In genomic region chr3:188276366-188276765, GRCh38 we compare ENCODE assay signal across 24 cellular contexts.
DNase-seq lines count a peak whose midpoint lies in the region; ATAC-seq, FAIRE-seq and TF ChIP-seq lines count a peak whose summit lies in the region.
"Had no signal": no experiment of that assay in that cellular context is flagged by ENCODE, and none has a peak within 500 bp of the region (broad histone marks: within the 10 kb centered on the region; RNA-seq: fewer than 3 reads in every experiment).

No MANE protein-coding gene starts in this region.

- 88 to 95% (median 92%) methylated on average over 3 of the region's 3 CpGs for WGBS in heart left ventricle, 4 donors
- 94 to 96% methylated on average over 3 of the region's 3 CpGs for WGBS in heart right ventricle, 2 donors
- WGBS in mesendoderm (ENCODE audit: extremely low coverage, insufficient coverage, low lambda C conversion rate): no CpG with 5 or more reads among the region's 3 CpGs
- WGBS in HepG2 (ENCODE audit: low lambda C conversion rate): 98% methylated on average over 3 of the region's 3 CpGs

- H3K4me3 ChIP-seq in heart left ventricle (no peak overlapping the region), heart right ventricle (no peak overlapping the region), uterus (no peak overlapping the region), mesendoderm (ENCODE audit: low read length) (no peak overlapping the region), HepG2 (replicated peaks in 1 of 3; ENCODE audit: insufficient read depth in 1 of 3, low read depth in 2 of 3, low read length in 3 of 3) (no peak overlapping the region)
- H3K4me3 ChIP-seq: A549, suprapubic skin had no signal

- no TSS peak for BruUV-seq in HepG2 (replicated peaks; lab: Mats Ljungman, UMichigan)

- H3K4me1 Mint-ChIP-seq in central memory CD8-positive, alpha-beta T cell: peaks cover 38% of the 10 kb centered on the region
- H3K4me1 Mint-ChIP-seq in progenitor cell of endocrine pancreas (ENCODE audit: low read depth): peaks cover 13% of the 10 kb centered on the region

- H3K56ac ChIP-seq in mesendoderm (ENCODE audit: low read length): no peak overlapping the region

- H3K9ac ChIP-seq in mesendoderm (ENCODE audit: low read length): no peak overlapping the region
- no peak overlapping the region for H3K9ac ChIP-seq in HepG2 (ENCODE audit: insufficient read depth, low read depth, low read length)

- H3K9me3 Mint-ChIP-seq in central memory CD8-positive, alpha-beta T cell: no peaks in the 10 kb centered on the region
- H3K9me3 Mint-ChIP-seq in progenitor cell of endocrine pancreas (ENCODE audit: low read depth): peaks cover 3% of the 10 kb centered on the region
- H3K9me3 Mint-ChIP-seq: activated T-cell treated with anti-CD3 and anti-CD28 coated beads, Interleukin-2, amount 50 U/mL, for 4 hours had no signal

- H3K27me3 Mint-ChIP-seq in central memory CD8-positive, alpha-beta T cell: no peaks in the 10 kb centered on the region
- H3K27me3 Mint-ChIP-seq in progenitor cell of endocrine pancreas: no peaks in the 10 kb centered on the region
- H3K27me3 Mint-ChIP-seq: activated CD4-positive, alpha-beta T cell treated with anti-CD3 and anti-CD28 coated beads, Interleukin-2, amount 10 ng/mL, durations not matched to agents 24 days and 14 days; B cell had no signal

- ATAC-seq in heart left ventricle: no peak
- ATAC-seq in heart right ventricle: no peak
- no peak for ATAC-seq in central memory CD8-positive, alpha-beta T cell (replicated peaks; ENCODE audit: extremely low read depth, poor library complexity, severe bottlenecking)
- no peak for ATAC-seq in HG03457 (IDR thresholded peaks at IDR 0.05; ENCODE audit: unreplicated experiment)
- no peak for ATAC-seq in HepG2
- ATAC-seq: A549; activated T-cell treated with anti-CD3 and anti-CD28 coated beads, Interleukin-2, amount 50 U/mL, for 4 hours; SK-N-SH treated with all-trans-retinoic acid at 6 μM for 48 hours had no signal

- H3K4me1 ChIP-seq in heart left ventricle: peaks cover 0 to 61% (median 36%) of the 10 kb centered on the region in 12 donors
- H3K4me1 ChIP-seq in heart right ventricle: peaks cover 3 to 61% (median 44%) of the 10 kb centered on the region in 9 donors
- H3K4me1 ChIP-seq in uterus: peaks cover 8 to 21% of the 10 kb centered on the region in 2 donors
- peaks cover 4% of the 10 kb centered on the region for H3K4me1 ChIP-seq in mesendoderm (ENCODE audit: control insufficient read depth, low read depth, low read length)
- H3K4me1 ChIP-seq in HepG2 (ENCODE audit: insufficient read depth, low read length): peaks cover 46% of the 10 kb centered on the region

- TF ChIP-seq RAD21 in HepG2 (CRISPR knock-in tag; IDR thresholded peaks at IDR 0.05): no peak

- H2AFZ ChIP-seq in HepG2 (ENCODE audit: low read length): no peak overlapping the region

- H3K18ac ChIP-seq in mesendoderm (ENCODE audit: low read length): no peak overlapping the region

- intact Hi-C loops in heart left ventricle (cut with DNase I): loop anchor here in 1 of 10 donors (10.0 kb wide), 1 partner anchor 122 kb away; the partner anchor contains the start of gene LPP
- intact Hi-C loops in heart right ventricle (cut with DNase I): loop anchor here in 2 of 10 donors (10.0 kb wide), 2 partner anchors 222 to 532 kb away; partner anchors contain the start of gene BCL6 (in 1 of the 2)
- intact Hi-C loops in uterus (cut with DNase I; ENCODE audit: low total_unique reads): no loop called here
- intact Hi-C loops in HepG2 (cut with micrococcal nuclease; ENCODE audit: unreplicated experiment): no loop called here

- POLR2A ChIA-PET in HepG2 (lab: Yijun Ruan, JAX): no interaction called here

- no peak overlapping the region for H2BK5ac ChIP-seq in mesendoderm (ENCODE audit: low read length)

- H3K27ac ChIP-seq in heart left ventricle (peak overlapping the region in 7 of 12 donors; percentile 4 to 90 (median 24)), heart right ventricle (peak overlapping the region in 5 of 10 donors; percentile 20 to 62 (median 53)), uterus (peak overlapping the region; percentile 96 to 97), mesendoderm (ENCODE audit: low read depth, low read length) (no peak overlapping the region), HepG2 (ENCODE audit: extremely low read length, insufficient read depth, low read length) (no peak overlapping the region)
- H3K27ac ChIP-seq: HL-60, neutrophil, suprapubic skin had no signal

- no peaks in the 10 kb centered on the region for H3K9me3 ChIP-seq in heart left ventricle
- no peaks in the 10 kb centered on the region for H3K9me3 ChIP-seq in heart right ventricle
- H3K9me3 ChIP-seq in uterus: no peaks in the 10 kb centered on the region
- H3K9me3 ChIP-seq in HepG2 (ENCODE audit: low read length): no peaks in the 10 kb centered on the region
- H3K9me3 ChIP-seq: A549, neutrophil, suprapubic skin had no signal

- H3K27ac Mint-ChIP-seq in central memory CD8-positive, alpha-beta T cell (ENCODE audit: low read depth): peak overlapping the region; percentile 76
- peak overlapping the region; percentile 79 for H3K27ac Mint-ChIP-seq in progenitor cell of endocrine pancreas
- H3K27ac Mint-ChIP-seq: activated CD4-positive, alpha-beta T cell treated with anti-CD3 and anti-CD28 coated beads, Interleukin-2, amount 10 ng/mL, durations not matched to agents 24 days and 14 days; B cell had no signal

- H3K27me3 ChIP-seq in heart left ventricle (no peaks in the 10 kb centered on the region), heart right ventricle (no peaks in the 10 kb centered on the region), uterus (no peaks in the 10 kb centered on the region), mesendoderm (ENCODE audit: insufficient read depth, low read length, poor library complexity) (no peaks in the 10 kb centered on the region), HepG2 (ENCODE audit: control insufficient read depth in 1 of 2, insufficient read depth in 2 of 2, low read length in 2 of 2) (no peaks in the 10 kb centered on the region)
- H3K27me3 ChIP-seq: neutrophil, suprapubic skin had no signal

- TF ChIP-seq POLR2A in heart left ventricle (IDR thresholded peaks at IDR 0.05) (no peak), uterus (IDR thresholded peaks at IDR 0.05) (no peak), HepG2 (IDR thresholded peaks at IDR 0.05; ENCODE audit: insufficient read depth in 1 of 2, low read depth in 2 of 2, low read length in 2 of 2) (no peak)

- TF ChIP-seq CTCF in heart left ventricle (IDR thresholded peaks at IDR 0.05): no peak
- no peak for TF ChIP-seq CTCF in heart right ventricle (IDR thresholded peaks at IDR 0.05)
- TF ChIP-seq CTCF in progenitor cell of endocrine pancreas (IDR thresholded peaks at IDR 0.05; ENCODE audit: unreplicated experiment): no peak
- TF ChIP-seq CTCF in uterus (IDR thresholded peaks at IDR 0.05): no peak
- TF ChIP-seq CTCF in HepG2 (CRISPR knock-in tag; IDR thresholded peaks at IDR 0.05): no peak

- no peak for DNase-seq in heart left ventricle
- no peak for DNase-seq in heart right ventricle
- DNase-seq in central memory CD8-positive, alpha-beta T cell (ENCODE audit: low spot score in 2 of 2): no peak
- no peak for DNase-seq in progenitor cell of endocrine pancreas (ENCODE audit: low spot score, unreplicated experiment)
- peak in 1 of 2 donors; percentile 13 for DNase-seq in uterus
- no peak for DNase-seq in mesendoderm
- no peak for DNase-seq in HepG2 (ENCODE audit: low spot score)
- DNase-seq: activated CD4-positive, alpha-beta T cell treated with anti-CD3 and anti-CD28 coated beads, Interleukin-2, amount 10 ng/mL, durations not matched to agents 24 days and 14 days; activated naive CD4-positive, alpha-beta T cell; activated T-cell treated with anti-CD3 and anti-CD28 coated beads, Interleukin-2, amount 50 U/mL, for 4 hours; NCI-H1048; NCI-H187 treated with DMSO at 0.1 percent for 48 hours; NCI-H2227 treated with DMSO at 0.1 percent for 48 hours; RPMI8226; small intestine; stimulated activated CD4-positive, alpha-beta T cell treated with anti-CD3 and anti-CD28 coated beads, Interleukin-1b, Interleukin-23, amount 100 ng/mL, for 48 hours had no signal

- H4K8ac ChIP-seq in mesendoderm (ENCODE audit: low read depth, low read length): no peak overlapping the region

- H3K4me3 Mint-ChIP-seq in central memory CD8-positive, alpha-beta T cell: no peak overlapping the region
- H3K4me3 Mint-ChIP-seq in progenitor cell of endocrine pancreas (ENCODE audit: low read depth): no peak overlapping the region
- H3K4me3 Mint-ChIP-seq: activated CD4-positive, alpha-beta T cell treated with anti-CD3 and anti-CD28 coated beads, Interleukin-2, amount 10 ng/mL, durations not matched to agents 24 days and 14 days; activated T-cell treated with anti-CD3 and anti-CD28 coated beads, Interleukin-2, amount 50 U/mL, for 4 hours; B cell had no signal

- no peaks in the 10 kb centered on the region for H4K20me1 ChIP-seq in HepG2 (ENCODE audit: insufficient read depth, low read length)

- H3K36me3 ChIP-seq in heart left ventricle: no peaks in the 10 kb centered on the region
- peaks cover 0 to 7% (median 0%) of the 10 kb centered on the region in 9 donors for H3K36me3 ChIP-seq in heart right ventricle
- H3K36me3 ChIP-seq in uterus: no peaks in the 10 kb centered on the region
- H3K36me3 ChIP-seq in mesendoderm (ENCODE audit: control insufficient read depth, insufficient read depth, low read length): no peaks in the 10 kb centered on the region
- H3K36me3 ChIP-seq in HepG2 (replicated peaks in 1 of 2; ENCODE audit: control insufficient read depth in 1 of 2, insufficient read depth in 2 of 2, low read length in 2 of 2): peaks cover 1 to 3% of the 10 kb centered on the region in 2 experiments; a peak in 3 of 5 replicates
- H3K36me3 ChIP-seq: neutrophil, suprapubic skin had no signal

- H3K36me3 Mint-ChIP-seq in central memory CD8-positive, alpha-beta T cell (ENCODE audit: insufficient read depth): no peaks in the 10 kb centered on the region
- peaks cover 10% of the 10 kb centered on the region for H3K36me3 Mint-ChIP-seq in progenitor cell of endocrine pancreas (ENCODE audit: insufficient read depth)

- no peak overlapping the region for H2BK15ac ChIP-seq in mesendoderm (replicated peaks; ENCODE audit: low read depth)

- no peak for TF ChIP-seq EP300 in HepG2 (IDR thresholded peaks at IDR 0.05; ENCODE audit: low read depth in 2 of 2, low read length in 2 of 2)
- TF ChIP-seq EP300 in HepG2 (CRISPR knock-in tag; IDR thresholded peaks at IDR 0.05; ENCODE audit: borderline replicate concordance): no peak

- H4K5ac ChIP-seq in mesendoderm (ENCODE audit: low read length): no peak overlapping the region

- no peak overlapping the region for H3K4ac ChIP-seq in mesendoderm (ENCODE audit: low read depth, low read length)

- H3K79me2 ChIP-seq in mesendoderm (ENCODE audit: control insufficient read depth, insufficient read depth, low read length): peaks cover 4% of the 10 kb centered on the region
- H3K79me2 ChIP-seq in HepG2 (ENCODE audit: insufficient read depth, low read length): peaks cover 32% of the 10 kb centered on the region

- H3K79me1 ChIP-seq in mesendoderm (ENCODE audit: low read length): peaks cover 23% of the 10 kb centered on the region

- no peak overlapping the region for H3K23ac ChIP-seq in mesendoderm (ENCODE audit: low read length)

- no peak for FAIRE-seq in HepG2 (lab: Jason Lieb, UNC)
- FAIRE-seq: A549, H54, small intestine had no signal

- CTCF ChIA-PET in HepG2 (lab: Yijun Ruan, JAX; ENCODE audit: low intra/inter-chr PET ratio, low total read pairs): no interaction called here

- H2AK5ac ChIP-seq in mesendoderm (ENCODE audit: low read length): no peak overlapping the region

- H3K4me2 ChIP-seq in mesendoderm (ENCODE audit: low read length) (no peak overlapping the region), HepG2 (ENCODE audit: low read depth, low read length) (no peak overlapping the region)
- H3K4me2 ChIP-seq: A549 had no signal

- no peak overlapping the region for H2BK120ac ChIP-seq in mesendoderm (ENCODE audit: low read depth, low read length)

- in situ Hi-C loops in HepG2 (cut with HindIII; ENCODE audit: extremely low pct_ligation_motif_present, low pct_unique_long_range_greater_than_20kb): no loop called here

Comparison
In these comparisons a context has a peak if more than half of its experiments do, and no peak if none do; other contexts are left out.
1. H3K27ac ChIP-seq: peak in heart left ventricle (7 of 12) and uterus (2 of 2); none in mesendoderm (single experiment) and HepG2 (single experiment).